In the genomic region with DNA sequence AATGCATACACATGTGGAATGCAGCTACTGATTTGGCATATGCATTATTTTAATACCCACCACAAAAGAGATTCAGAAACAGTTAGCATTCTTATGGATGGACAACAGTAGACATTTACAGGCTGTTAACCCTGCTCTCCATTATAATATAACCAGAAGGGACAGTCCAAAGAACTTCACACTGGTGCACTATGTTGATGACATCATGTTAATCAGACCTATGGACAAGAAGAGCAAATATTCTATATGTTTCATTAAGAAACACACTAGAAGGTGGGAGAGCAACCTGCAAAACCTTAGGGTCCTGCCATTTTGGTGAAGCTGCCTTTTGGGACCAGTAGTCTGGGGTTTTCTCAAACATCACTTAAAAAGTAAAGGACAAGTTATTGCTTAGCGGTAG, we compare ENCODE assay signal across 27 cellular contexts.
A peak's percentile ranks its signal among the peaks of the same experiment; 100 is the strongest.
DNase-seq lines count a peak whose midpoint lies in the region; ATAC-seq, FAIRE-seq and TF ChIP-seq lines count a peak whose summit lies in the region.
"Had no signal": no experiment of that assay in that cellular context is flagged by ENCODE, and none has a peak within 500 bp of the region (broad histone marks: within the 10 kb centered on the region; RNA-seq: fewer than 3 reads in every experiment).

No MANE protein-coding gene starts in this region.

- no peak for TF ChIP-seq EP300 in HepG2 (IDR thresholded peaks at IDR 0.05; ENCODE audit: low read depth in 2 of 2, low read length in 2 of 2)
- no peak for TF ChIP-seq EP300 in HepG2 (CRISPR knock-in tag; IDR thresholded peaks at IDR 0.05; ENCODE audit: borderline replicate concordance)
- TF ChIP-seq EP300 in K562 (IDR thresholded peaks at IDR 0.05; ENCODE audit: low read length) = no peak

- H3K79me2 ChIP-seq in HepG2 (ENCODE audit: insufficient read depth, low read length) (no peaks in the 10 kb centered on the region), K562 (ENCODE audit: control insufficient read depth, insufficient read depth, low read length) (peaks cover 99% of the 10 kb centered on the region)

- H3K36me3 ChIP-seq in HepG2 (replicated peaks in 1 of 2; ENCODE audit: control insufficient read depth in 1 of 2, insufficient read depth in 2 of 2, low read length in 2 of 2) = no peaks in the 10 kb centered on the region
- H3K36me3 ChIP-seq in right lobe of liver = no peaks in the 10 kb centered on the region
- H3K36me3 ChIP-seq in K562 (ENCODE audit: control insufficient read depth, insufficient read depth, low read length) = peaks cover 73% of the 10 kb centered on the region
- H3K36me3 ChIP-seq in gastrocnemius medialis = no peaks in the 10 kb centered on the region
- no peaks in the 10 kb centered on the region for H3K36me3 ChIP-seq in heart left ventricle
- no peaks in the 10 kb centered on the region for H3K36me3 ChIP-seq in pancreas
- H3K36me3 ChIP-seq: BE2C, BLaER1 had no signal

- CTCF ChIA-PET in HepG2 (lab: Yijun Ruan, JAX; ENCODE audit: low intra/inter-chr PET ratio, low total read pairs) (no interaction called here), K562 (lab: Yijun Ruan, JAX; ENCODE audit: low intra/inter-chr PET ratio) (no interaction called here)

- H3K9ac ChIP-seq in HepG2 (ENCODE audit: insufficient read depth, low read depth, low read length) (no peak overlapping the region), K562 (ENCODE audit: insufficient read depth in 1 of 2, low read depth in 2 of 2, low read length in 2 of 2) (no peak overlapping the region)
- H3K9ac ChIP-seq: BLaER1 had no signal

- POLR2A ChIA-PET in HepG2 (lab: Yijun Ruan, JAX) = no interaction called here
- POLR2A ChIA-PET in K562 (lab: Yijun Ruan, JAX) = interaction anchor here (0.7 to 1.6 kb wide), 6 partner anchors 10 to 90 kb away, joined by 3 read pairs; no protein-coding TSS in a partner anchor

- no peaks in the 10 kb centered on the region for H3K4me1 ChIP-seq in HepG2 (ENCODE audit: insufficient read depth, low read length)
- H3K4me1 ChIP-seq in right lobe of liver = peaks cover 0 to 14% (median 7%) of the 10 kb centered on the region in 4 donors
- peaks cover 4 to 48% of the 10 kb centered on the region in 2 experiments; a peak in 3 of 5 replicates for H3K4me1 ChIP-seq in K562 (replicated peaks in 1 of 2; ENCODE audit: control insufficient read depth in 2 of 2, insufficient read depth in 2 of 2, low read length in 2 of 2)
- peaks cover 14 to 53% of the 10 kb centered on the region in 2 donors for H3K4me1 ChIP-seq in gastrocnemius medialis
- no peaks in the 10 kb centered on the region for H3K4me1 ChIP-seq in heart left ventricle
- no peaks in the 10 kb centered on the region for H3K4me1 ChIP-seq in pancreas
- H3K4me1 ChIP-seq: BE2C had no signal

- H3K4me2 ChIP-seq in HepG2 (ENCODE audit: low read depth, low read length) (no peak overlapping the region), K562 (ENCODE audit: insufficient read depth, low read length) (no peak overlapping the region)
- H3K4me2 ChIP-seq: BLaER1 had no signal

- no peak overlapping the region for H3K4me3 ChIP-seq in HepG2 (replicated peaks in 1 of 3; ENCODE audit: insufficient read depth in 1 of 3, low read depth in 2 of 3, low read length in 3 of 3)
- no peak overlapping the region for H3K4me3 ChIP-seq in right lobe of liver
- H3K4me3 ChIP-seq in K562 = no peak overlapping the region
- H3K4me3 ChIP-seq in gastrocnemius medialis = no peak overlapping the region
- no peak overlapping the region for H3K4me3 ChIP-seq in heart left ventricle
- no peak overlapping the region for H3K4me3 ChIP-seq in pancreas
- H3K4me3 ChIP-seq: BLaER1, GM12878 had no signal

- no peak for TF ChIP-seq POLR2A in HepG2 (IDR thresholded peaks at IDR 0.05; ENCODE audit: insufficient read depth in 1 of 2, low read depth in 2 of 2, low read length in 2 of 2)
- TF ChIP-seq POLR2A in right lobe of liver (IDR thresholded peaks at IDR 0.05) = no peak
- no peak for TF ChIP-seq POLR2A in K562 (conservative IDR thresholded peaks at IDR 0.05)
- TF ChIP-seq POLR2A in gastrocnemius medialis (IDR thresholded peaks at IDR 0.05) = no peak
- TF ChIP-seq POLR2A in heart left ventricle (IDR thresholded peaks at IDR 0.05) = no peak

- no peaks in the 10 kb centered on the region; a peak in 1 of 5 replicates for H3K27me3 ChIP-seq in HepG2 (ENCODE audit: control insufficient read depth in 1 of 2, insufficient read depth in 2 of 2, low read length in 2 of 2)
- no peaks in the 10 kb centered on the region for H3K27me3 ChIP-seq in right lobe of liver
- H3K27me3 ChIP-seq in K562 (ENCODE audit: control insufficient read depth in 2 of 2, insufficient read depth in 2 of 2, low read length in 2 of 2) = no peaks in the 10 kb centered on the region
- H3K27me3 ChIP-seq in gastrocnemius medialis = no peaks in the 10 kb centered on the region
- H3K27me3 ChIP-seq in heart left ventricle = no peaks in the 10 kb centered on the region
- no peaks in the 10 kb centered on the region for H3K27me3 ChIP-seq in pancreas
- H3K27me3 ChIP-seq: BE2C, BLaER1 had no signal

- H3K9me3 ChIP-seq in HepG2 (ENCODE audit: low read length) (peaks cover 93% of the 10 kb centered on the region), right lobe of liver (no peaks in the 10 kb centered on the region), K562 (replicated peaks; ENCODE audit: control insufficient read depth, insufficient read depth, low read depth, low read length) (no peaks in the 10 kb centered on the region), gastrocnemius medialis (no peaks in the 10 kb centered on the region), heart left ventricle (no peaks in the 10 kb centered on the region), pancreas (no peaks in the 10 kb centered on the region)
- H3K9me3 ChIP-seq: BE2C had no signal

- intact Hi-C loops in HepG2 (cut with micrococcal nuclease; ENCODE audit: unreplicated experiment) (no loop called here), right lobe of liver (cut with DNase I) (no loop called here), K562 (cut with micrococcal nuclease) (no loop called here), gastrocnemius medialis (cut with DNase I; ENCODE audit: low total_unique reads) (no loop called here), heart left ventricle (cut with DNase I) (no loop called here), pancreas (cut with DNase I) (no loop called here)

- FAIRE-seq in HepG2 (lab: Jason Lieb, UNC) = no peak
- no peak for FAIRE-seq in K562 (lab: Jason Lieb, UNC)
- no peak for FAIRE-seq in pancreas (lab: Jason Lieb, UNC)
- FAIRE-seq: GM12878, GM12892, GM18507, GM19239 had no signal

- DNase-seq in HepG2 (ENCODE audit: low spot score) (no peak), right lobe of liver (no peak), K562 (ENCODE audit: extremely low read depth in 1 of 4, low spot score in 3 of 4) (no peak), gastrocnemius medialis (no peak), heart left ventricle (no peak), pancreas (no peak), NCI-H2107 treated with DMSO at 0.1 percent for 48 hours (lab: John Stamatoyannopoulos, UW; ENCODE audit: unreplicated experiment) (no peak)
- DNase-seq: ACHN; BE2C; C1 segment of cervical spinal cord; CD4-positive, alpha-beta memory T cell; CD4-positive, CD25-positive, alpha-beta regulatory T cell; CD8-positive, alpha-beta memory T cell; COR-L47; DMS 273 treated with DMSO at 0.1 percent for 48 hours; DMS153; DMS53; DMS79; DND-41; EL; GDM1 had no signal

- WGBS in HepG2 (ENCODE audit: low lambda C conversion rate) = 46% methylated on average over 1 of the region's 1 CpG
- 100% methylated on average over 1 of the region's 1 CpG for WGBS in right lobe of liver (ENCODE audit: insufficient coverage, low coverage, low lambda C conversion rate, missing lambda C conversion rate)
- 46% methylated on average over 1 of the region's 1 CpG for WGBS in K562 (ENCODE audit: insufficient coverage, low coverage, missing lambda C conversion rate)
- 92 to 100% (median 94%) methylated on average over 1 of the region's 1 CpG for WGBS in heart left ventricle, 4 donors
- WGBS in pancreas, 2 donors = 93 to 96% methylated on average over 1 of the region's 1 CpG

- H2AFZ ChIP-seq in HepG2 (ENCODE audit: low read length) (no peak overlapping the region), K562 (ENCODE audit: low read depth, low read length) (no peak overlapping the region)

- peaks cover 19% of the 10 kb centered on the region for H3K9me1 ChIP-seq in K562 (ENCODE audit: control insufficient read depth, insufficient read depth, low read length)

- in situ Hi-C loops in HepG2 (cut with HindIII; ENCODE audit: extremely low pct_ligation_motif_present, low pct_unique_long_range_greater_than_20kb) (no loop called here), K562 (cut with MboI) (no loop called here), gastrocnemius medialis (cut with MboI; ENCODE audit: low sequenced_read_pairs in 4 of 4) (no loop called here)

- TF ChIP-seq CTCF in HepG2 (CRISPR knock-in tag; IDR thresholded peaks at IDR 0.05) (no peak), right lobe of liver (IDR thresholded peaks at IDR 0.05) (no peak), K562 (IDR thresholded peaks at IDR 0.05 in 2 of 3, conservative IDR thresholded peaks at IDR 0.05 in 1 of 3; ENCODE audit: insufficient read depth in 2 of 3, low read depth in 1 of 3, low read length in 3 of 3) (no peak), gastrocnemius medialis (IDR thresholded peaks at IDR 0.05 in 4 of 5, conservative IDR thresholded peaks at IDR 0.05 in 1 of 5) (no peak), heart left ventricle (IDR thresholded peaks at IDR 0.05) (no peak), pancreas (IDR thresholded peaks at IDR 0.05) (no peak)

- no peak overlapping the region for H3K27ac ChIP-seq in HepG2 (ENCODE audit: extremely low read length, insufficient read depth, low read length)
- no peak overlapping the region for H3K27ac ChIP-seq in right lobe of liver
- H3K27ac ChIP-seq in K562 (ENCODE audit: extremely low read depth, low read depth, low read length) = no peak overlapping the region
- H3K27ac ChIP-seq in gastrocnemius medialis = peak overlapping the region; percentile 77 to 89 (median 82)
- H3K27ac ChIP-seq in heart left ventricle = no peak overlapping the region
- H3K27ac ChIP-seq in pancreas = no peak overlapping the region
- H3K27ac ChIP-seq: 22Rv1, BLaER1 had no signal

- no peaks in the 10 kb centered on the region for H4K20me1 ChIP-seq in HepG2 (ENCODE audit: insufficient read depth, low read length)
- H4K20me1 ChIP-seq in K562 (replicated peaks; ENCODE audit: control insufficient read depth, insufficient read depth, low read length) = peaks cover 71% of the 10 kb centered on the region
- H4K20me1 ChIP-seq: BLaER1 had no signal

- BruUV-seq in HepG2 (replicated peaks; lab: Mats Ljungman, UMichigan) (no TSS peak), K562 (replicated peaks; lab: Mats Ljungman, UMichigan) (no TSS peak)

- ATAC-seq in HepG2 = no peak
- ATAC-seq in right lobe of liver = no peak
- no peak for ATAC-seq in K562
- ATAC-seq in gastrocnemius medialis = no peak
- no peak for ATAC-seq in heart left ventricle
- ATAC-seq in pancreas = no peak
- ATAC-seq: GM12878 had no signal

- TF ChIP-seq RAD21 in HepG2 (CRISPR knock-in tag; IDR thresholded peaks at IDR 0.05) (no peak), K562 (CRISPR knock-in tag; conservative IDR thresholded peaks at IDR 0.05 in 1 of 2, IDR thresholded peaks at IDR 0.05 in 1 of 2) (no peak)

TF ChIP-seq in K562, 482 proteins besides CTCF, POLR2A, EP300 and RAD21 (continues in another document):
- TF ChIP-seq HNRNPUL1 (IDR thresholded peaks at IDR 0.05; ENCODE audit: low read length) = no peak
- no peak for TF ChIP-seq SETDB1 (IDR thresholded peaks at IDR 0.05; ENCODE audit: low read length)
- TF ChIP-seq ATF7 (IDR thresholded peaks at IDR 0.05) = peak; percentile 30; the same call in 1 of the 2 replicates
- no peak for TF ChIP-seq HDGF (IDR thresholded peaks at IDR 0.05)

Comparison
In these comparisons a context has a peak if more than half of its experiments do, and no peak if none do; other contexts are left out.
1. H3K27ac ChIP-seq: peak in gastrocnemius medialis (4 of 4); none in HepG2 (single experiment), right lobe of liver (0 of 3), K562 (single experiment), heart left ventricle (0 of 12) and pancreas (0 of 4).